In the genomic region with DNA sequence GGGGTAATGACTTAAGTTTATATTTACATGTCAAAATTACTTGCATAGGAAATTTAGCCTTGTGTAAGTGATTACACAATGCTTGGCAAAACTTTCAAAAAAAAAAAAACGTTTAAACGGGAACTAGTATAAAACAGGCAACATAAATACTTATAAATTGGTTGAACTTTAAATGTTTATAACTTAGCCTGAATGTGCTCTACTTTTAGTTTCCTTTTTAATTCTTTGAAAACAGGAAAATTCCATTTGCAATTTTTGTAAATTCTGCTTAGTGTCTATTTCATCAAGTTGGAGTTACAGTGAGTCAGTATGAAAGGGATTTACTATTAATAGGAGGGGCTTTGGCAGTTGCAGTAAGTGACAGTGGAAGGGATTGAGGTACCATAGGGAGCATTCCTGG, we compare ENCODE assay signal across 9 cellular contexts. TPM values are rescaled to one million over a fixed set of nuclear protein-coding genes. Genes with fewer than 3 reads are reported as not detected.
A peak's percentile ranks its signal among the peaks of the same experiment; 100 is the strongest.
DNase-seq lines count a peak whose midpoint lies in the region; ATAC-seq and TF ChIP-seq lines count a peak whose summit lies in the region.
"Had no signal": no experiment of that assay in that cellular context is flagged by ENCODE, and none has a peak within 500 bp of the region (broad histone marks: within the 10 kb centered on the region; RNA-seq: fewer than 3 reads in every experiment).

No MANE protein-coding gene starts in this region.

- peaks cover 3 to 21% (median 4%) of the 10 kb centered on the region in 5 donors for H3K36me3 Mint-ChIP-seq in naive thymus-derived CD4-positive, alpha-beta T cell

- no peak for TF ChIP-seq CTCF in choroid plexus epithelial cell (conservative IDR thresholded peaks at IDR 0.05; ENCODE audit: low read depth, low read length)

- intact Hi-C loops in naive thymus-derived CD4-positive, alpha-beta T cell (cut with micrococcal nuclease), result loop anchor here (5.0 kb wide), 6 partner anchors 87 to 1168 kb away; a partner anchor contains a TSS

- POLR2A ChIA-PET in naive thymus-derived CD4-positive, alpha-beta T cell (lab: Charles Lee), result no interaction called here

- ATAC-seq in naive thymus-derived CD4-positive, alpha-beta T cell, result no peak

- CTCF ChIA-PET in naive thymus-derived CD4-positive, alpha-beta T cell (lab: Charles Lee), result no interaction called here

- H3K4me1 Mint-ChIP-seq in naive thymus-derived CD4-positive, alpha-beta T cell, result peaks cover 14 to 60% (median 51%) of the 10 kb centered on the region in 7 donors

- H3K9me3 ChIP-seq in MG63, result no peaks in the 10 kb centered on the region
- H3K9me3 ChIP-seq in naive thymus-derived CD4-positive, alpha-beta T cell (ENCODE audit: control insufficient read depth in 2 of 3, low read length in 3 of 3), result no peaks in the 10 kb centered on the region

- peaks cover 0 to 25% (median 0%) of the 10 kb centered on the region in 11 donors for H3K9me3 Mint-ChIP-seq in naive thymus-derived CD4-positive, alpha-beta T cell

- H3K27me3 ChIP-seq in MG63, result no peaks in the 10 kb centered on the region
- no peaks in the 10 kb centered on the region for H3K27me3 ChIP-seq in naive thymus-derived CD4-positive, alpha-beta T cell (ENCODE audit: control insufficient read depth in 2 of 2, insufficient read depth in 2 of 2, low read length in 2 of 2)

- H3K4me3 ChIP-seq in MG63, result peak overlapping the region; percentile 76
- H3K4me3 ChIP-seq in choroid plexus epithelial cell (ENCODE audit: low read depth, low read length), result peak overlapping the region; percentile 50
- H3K4me3 ChIP-seq in naive thymus-derived CD4-positive, alpha-beta T cell (ENCODE audit: low read length), result peak overlapping the region; percentile 88

- H3K4me3 Mint-ChIP-seq in naive thymus-derived CD4-positive, alpha-beta T cell, result peak overlapping the region; percentile 48 to 99 (median 97)

- peaks cover 0 to 4% (median 0%) of the 10 kb centered on the region in 5 donors for H3K27me3 Mint-ChIP-seq in naive thymus-derived CD4-positive, alpha-beta T cell

- peak; percentile 45 for DNase-seq in CD1c-positive myeloid dendritic cell (ENCODE audit: extremely low spot score)
- no peak for DNase-seq in MG63
- DNase-seq in choroid plexus epithelial cell (ENCODE audit: low read depth), result peak; percentile 38
- DNase-seq in naive thymus-derived CD4-positive, alpha-beta T cell, result no peak
- no peak for DNase-seq in COLO829 (ENCODE audit: low spot score)
- DNase-seq in cerebellar cortex (ENCODE audit: low spot score), result no peak
- no peak for DNase-seq in NCI-H524 (lab: John Stamatoyannopoulos, UW)
- DNase-seq in stimulated activated naive CD4-positive, alpha-beta T cell treated with Interleukin-2 at 50 U/mL for 16 hours (lab: John Stamatoyannopoulos, UW), result no peak
- DNase-seq: stimulated activated CD4-positive, alpha-beta T cell treated with anti-CD3 and anti-CD28 coated beads, Interleukin-15, amount 100 ng/mL, for 24 hours had no signal

- H3K27ac Mint-ChIP-seq in naive thymus-derived CD4-positive, alpha-beta T cell, result peak overlapping the region in 8 of 9 donors; percentile 97 to 100 (median 98)

- no peaks in the 10 kb centered on the region; the same call in 1 of the 2 replicates for H3K36me3 ChIP-seq in MG63
- peaks cover 0 to 18% (median 0%) of the 10 kb centered on the region in 3 experiments for H3K36me3 ChIP-seq in naive thymus-derived CD4-positive, alpha-beta T cell (ENCODE audit: control insufficient read depth in 2 of 3, insufficient read depth in 3 of 3, low read length in 3 of 3)

- H3K27ac ChIP-seq in naive thymus-derived CD4-positive, alpha-beta T cell (ENCODE audit: low read depth, low read length), result peak overlapping the region; percentile 99

- H3K4me1 ChIP-seq in naive thymus-derived CD4-positive, alpha-beta T cell (ENCODE audit: control insufficient read depth in 2 of 2, insufficient read depth in 2 of 2, low read length in 2 of 2), result peaks cover 6 to 10% of the 10 kb centered on the region in 2 donors

RNA-seq across cellular contexts. Expression of a gene that starts 2.6 kb away (rescaled TPM):
- 45.5 and 64.9 TPM in 2 replicates for total RNA-seq in MG63 (2014; rRNA removed; shearing (Covaris generic); ENCODE audit: low replicate concordance)
- total RNA-seq in naive thymus-derived CD4-positive, alpha-beta T cell, result 100 to 1,000 TPM in 2 of 5 experiments, 10 to 100 TPM in 3; 83.2 to 124 (median 85.3) TPM
- 10 to 100 TPM; 73.6 to 80.2 TPM for polyA plus RNA-seq in naive thymus-derived CD4-positive, alpha-beta T cell

Comparison
In these comparisons a context has a peak if more than half of its experiments do, and no peak if none do; other contexts are left out.
1. DNase-seq: peak in CD1c-positive myeloid dendritic cell (single experiment) and choroid plexus epithelial cell (single experiment); none in MG63 (single experiment), naive thymus-derived CD4-positive, alpha-beta T cell (0 of 9), COLO829 (single experiment), cerebellar cortex (single experiment), NCI-H524 (0 of 2) and stimulated activated naive CD4-positive, alpha-beta T cell treated with Interleukin-2 at 50 U/mL for 16 hours (single experiment).
2. Peak in every context shown above with its lines, with median percentiles within 50 percentile points of each other: H3K4me3 ChIP-seq.